1 cellular context compared by ENCODE assay signal in the genomic region with DNA sequence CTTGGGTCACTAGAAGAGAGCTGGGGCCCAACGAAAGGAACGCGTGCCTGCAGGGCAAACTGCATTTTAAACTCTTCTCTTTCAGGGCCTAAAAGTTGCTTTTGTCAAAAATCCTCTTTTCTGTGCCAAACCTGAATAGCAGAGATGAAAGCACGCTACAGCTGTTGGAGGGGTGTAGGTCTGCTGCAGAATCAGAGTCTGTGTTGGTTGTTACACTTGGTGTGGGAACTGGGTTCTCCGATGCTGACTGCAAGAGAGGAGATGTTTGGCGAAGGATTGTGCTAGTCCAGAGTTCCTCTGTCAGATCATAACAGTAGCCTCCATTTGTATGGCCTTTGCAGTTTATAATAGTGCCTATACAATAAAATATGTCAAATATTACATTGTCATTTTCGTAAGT.
TF ChIP-seq lines count a peak whose summit lies in the region.

No MANE protein-coding gene starts in this region.

TF ChIP-seq in SK-N-SH, 30 proteins besides CTCF, POLR2A, EP300 and RAD21 (continued from another document):
- TF ChIP-seq, protein P1, sequence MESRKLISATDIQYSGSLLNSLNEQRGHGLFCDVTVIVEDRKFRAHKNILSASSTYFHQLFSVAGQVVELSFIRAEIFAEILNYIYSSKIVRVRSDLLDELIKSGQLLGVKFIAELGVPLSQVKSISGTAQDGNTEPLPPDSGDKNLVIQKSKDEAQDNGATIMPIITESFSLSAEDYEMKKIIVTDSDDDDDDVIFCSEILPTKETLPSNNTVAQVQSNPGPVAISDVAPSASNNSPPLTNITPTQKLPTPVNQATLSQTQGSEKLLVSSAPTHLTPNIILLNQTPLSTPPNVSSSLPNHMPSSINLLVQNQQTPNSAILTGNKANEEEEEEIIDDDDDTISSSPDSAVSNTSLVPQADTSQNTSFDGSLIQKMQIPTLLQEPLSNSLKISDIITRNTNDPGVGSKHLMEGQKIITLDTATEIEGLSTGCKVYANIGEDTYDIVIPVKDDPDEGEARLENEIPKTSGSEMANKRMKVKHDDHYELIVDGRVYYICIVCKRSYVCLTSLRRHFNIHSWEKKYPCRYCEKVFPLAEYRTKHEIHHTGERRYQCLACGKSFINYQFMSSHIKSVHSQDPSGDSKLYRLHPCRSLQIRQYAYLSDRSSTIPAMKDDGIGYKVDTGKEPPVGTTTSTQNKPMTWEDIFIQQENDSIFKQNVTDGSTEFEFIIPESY (IDR thresholded peaks at IDR 0.05; ENCODE audit: borderline replicate concordance, low read depth) = no peak
- TF ChIP-seq JUND (IDR thresholded peaks at IDR 0.05) = no peak
- no peak for TF ChIP-seq RXRA (IDR thresholded peaks at IDR 0.05; ENCODE audit: borderline replicate concordance, low read depth)
- TF ChIP-seq FOSL2 (IDR thresholded peaks at IDR 0.05; ENCODE audit: borderline replicate concordance, low read depth) = no peak
- TF ChIP-seq SMC3 (IDR thresholded peaks at IDR 0.05; ENCODE audit: low read depth, low read length) = no peak
TF ChIP-seq in SK-N-SH: peak in this region for 0.
